ENCODE assay signal across 9 cellular contexts in the genomic region with DNA sequence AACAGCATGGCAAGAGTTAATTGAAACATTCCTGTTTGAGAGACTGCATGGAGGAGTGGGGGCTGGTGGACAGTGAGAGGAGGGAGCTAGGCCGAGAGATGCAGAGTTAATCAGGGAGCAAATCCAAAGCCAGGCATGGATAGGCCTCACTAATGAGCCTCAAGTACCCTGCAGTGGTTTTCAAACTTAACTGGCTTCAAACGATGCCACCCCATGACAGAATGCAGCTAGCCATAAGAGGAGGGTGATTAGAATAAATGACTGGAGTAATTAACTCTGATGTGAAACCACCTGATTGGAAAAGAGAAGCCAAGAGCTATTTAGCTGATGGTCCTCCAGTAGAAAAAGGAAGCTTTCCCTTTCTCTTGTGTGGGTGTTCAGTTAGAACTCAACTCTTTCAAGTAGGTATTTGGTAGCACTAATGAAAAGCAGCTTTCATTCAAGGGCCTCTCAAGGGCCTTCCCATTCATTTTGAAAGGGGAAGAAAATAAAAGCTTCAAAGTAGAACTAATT.
DNase-seq lines count a peak whose midpoint lies in the region; ATAC-seq and TF ChIP-seq lines count a peak whose summit lies in the region.
"Had no signal": no experiment of that assay in that cellular context is flagged by ENCODE, and none has a peak within 500 bp of the region (broad histone marks: within the 10 kb centered on the region; RNA-seq: fewer than 3 reads in every experiment).

No MANE protein-coding gene starts in this region.

- DNase-seq in NCI-H524 (lab: John Stamatoyannopoulos, UW) (peak; percentile 92 to 94), kidney glomerular epithelial cell (lab: John Stamatoyannopoulos, UW) (no peak), RPMI8226 (no peak), AML-193 (lab: John Stamatoyannopoulos, UW) (no peak), cardiac septum (ENCODE audit: low spot score) (no peak)
- DNase-seq: NCI-H526 treated with DMSO at 0.1 percent for 48 hours had no signal

- peak overlapping the region; percentile 35 to 86 (median 45) for H3K27ac Mint-ChIP-seq in nephron

- TF ChIP-seq CTCF in nephron (IDR thresholded peaks at IDR 0.05; ENCODE audit: unreplicated experiment in 3 of 3): no peak

- no peaks in the 10 kb centered on the region for H3K9me3 Mint-ChIP-seq in nephron

- ATAC-seq in GM18511 (IDR thresholded peaks at IDR 0.05; ENCODE audit: unreplicated experiment) (peak; percentile 72), HG02884 (IDR thresholded peaks at IDR 0.05; ENCODE audit: unreplicated experiment) (peak; percentile 92)

- peaks cover 32% of the 10 kb centered on the region for H3K4me1 Mint-ChIP-seq in nephron

- H3K27me3 Mint-ChIP-seq in nephron (ENCODE audit: low read depth): no peaks in the 10 kb centered on the region

- intact Hi-C loops in cardiac septum (cut with DNase I): no loop called here

- no peaks in the 10 kb centered on the region for H3K36me3 Mint-ChIP-seq in nephron (ENCODE audit: low read depth)

- no peak overlapping the region for H3K4me3 Mint-ChIP-seq in nephron

Comparison
In these comparisons a context has a peak if more than half of its experiments do, and no peak if none do; other contexts are left out.
1. DNase-seq: peak in NCI-H524 (2 of 2); none in kidney glomerular epithelial cell (single experiment), RPMI8226 (single experiment), AML-193 (0 of 2) and cardiac septum (single experiment).